ENCODE assay signal across 22 cellular contexts in genomic region chr3:128392812-128393544, GRCh38.
DNase-seq lines count a peak whose midpoint lies in the region; ATAC-seq and TF ChIP-seq lines count a peak whose summit lies in the region.
"Had no signal": no experiment of that assay in that cellular context is flagged by ENCODE, and none has a peak within 500 bp of the region (broad histone marks: within the 10 kb centered on the region; RNA-seq: fewer than 3 reads in every experiment).

No MANE protein-coding gene starts in this region.

- H2AK5ac ChIP-seq in IMR-90 (ENCODE audit: low read depth, low read length), result no peak overlapping the region

- CTCF ChIA-PET in IMR-90 (lab: Yijun Ruan, JAX), result no interaction called here
- CTCF ChIA-PET in GM10248 (lab: Yijun Ruan, JAX), result interaction anchor here (1.0 to 1.1 kb wide), 2 partner anchors 23 to 297 kb away, joined by 3 read pairs; no protein-coding TSS in a partner anchor

- intact Hi-C loops in IMR-90 (cut with micrococcal nuclease), result no loop called here
- intact Hi-C loops in psoas muscle (cut with DNase I), result no loop called here

- H3K4me3 ChIP-seq in IMR-90 (ENCODE audit: insufficient read depth, low read depth, low read length) (no peak overlapping the region), psoas muscle (no peak overlapping the region)
- H3K4me3 ChIP-seq: HAP-1, SJCRH30 had no signal

- H3K4me1 ChIP-seq in IMR-90 (ENCODE audit: control insufficient read depth, insufficient read depth, low read length) (peaks cover 5% of the 10 kb centered on the region; the same call in 1 of the 2 replicates), psoas muscle (peaks cover 12% of the 10 kb centered on the region)
- H3K4me1 ChIP-seq: HAP-1 had no signal

- no peak overlapping the region for H4K5ac ChIP-seq in IMR-90 (ENCODE audit: low read depth, low read length)

- no peak overlapping the region for H2BK20ac ChIP-seq in IMR-90 (ENCODE audit: low read depth, low read length)

- no peak for TF ChIP-seq CTCF in IMR-90 (conservative IDR thresholded peaks at IDR 0.05; ENCODE audit: low read depth, low read length)
- no peak for TF ChIP-seq CTCF in psoas muscle (IDR thresholded peaks at IDR 0.05)
- no peak for TF ChIP-seq CTCF in GM10248 (IDR thresholded peaks at IDR 0.05; ENCODE audit: control extremely low read depth, extremely low read depth, low read depth, missing control alignments)

- no peak overlapping the region for H3K56ac ChIP-seq in IMR-90 (ENCODE audit: extremely low read depth, insufficient read depth, low read length)

- no peak overlapping the region for H2BK120ac ChIP-seq in IMR-90 (ENCODE audit: low read depth, low read length)

- TF ChIP-seq RAD21 in IMR-90 (IDR thresholded peaks at IDR 0.05; ENCODE audit: low read length), result no peak

- H3K9ac ChIP-seq in IMR-90 (ENCODE audit: low read depth, low read length), result no peak overlapping the region

- POLR2A ChIA-PET in IMR-90 (lab: Charles Lee; ENCODE audit: unreplicated experiment), result no interaction called here
- POLR2A ChIA-PET in GM10248 (lab: Yijun Ruan, JAX), result no interaction called here

- no peak overlapping the region for H2AFZ ChIP-seq in IMR-90 (replicated peaks; ENCODE audit: low read length, poor library complexity)

- peaks cover 4% of the 10 kb centered on the region; the same call in 1 of the 2 replicates for H4K20me1 ChIP-seq in IMR-90 (ENCODE audit: insufficient read depth, low read length)

- H3K36me3 ChIP-seq in IMR-90 (ENCODE audit: control insufficient read depth, insufficient read depth, low read length), result no peaks in the 10 kb centered on the region
- H3K36me3 ChIP-seq in psoas muscle (ENCODE audit: insufficient read depth in 1 of 2, low read depth in 1 of 2), result no peaks in the 10 kb centered on the region
- H3K36me3 ChIP-seq: HAP-1, SJCRH30 had no signal

- H4K91ac ChIP-seq in IMR-90 (ENCODE audit: insufficient read depth, low read depth, low read length), result no peak overlapping the region

- H3K23ac ChIP-seq in IMR-90 (ENCODE audit: low read depth, low read length), result no peak overlapping the region

- dilution Hi-C loops in IMR-90 (cut with HindIII; ENCODE audit: low sequenced_read_pairs, unreplicated experiment), result no loop called here

- no peak for DNase-seq in IMR-90
- peak; percentile 63 for DNase-seq in NCI-H2171 treated with DMSO at 0.1 percent for 48 hours (lab: John Stamatoyannopoulos, UW)
- DNase-seq in cerebellar cortex (ENCODE audit: low spot score), result peak; percentile 73
- no peak for DNase-seq in psoas muscle
- no peak for DNase-seq in GM10248 (ENCODE audit: extremely low spot score)
- DNase-seq in NCI-H510A (lab: John Stamatoyannopoulos, UW), result no peak
- DNase-seq in kidney tubule cell (ENCODE audit: low spot score), result no peak
- no peak for DNase-seq in MV-4-11 (lab: John Stamatoyannopoulos, UW)
- DNase-seq: CD8-positive, alpha-beta memory T cell; DMS153; DND-41; HFFc6; KBM-7; NCI-H1105 treated with DMSO at 0.1 percent for 48 hours; NCI-H2081; NCI-H345; NCI-H748 treated with DMSO at 0.1 percent for 48 hours; PC-3; SJCRH30 had no signal

- H3K27me3 ChIP-seq in IMR-90 (ENCODE audit: control insufficient read depth, insufficient read depth, low read length) (no peaks in the 10 kb centered on the region), psoas muscle (ENCODE audit: insufficient read depth in 3 of 3, low read length in 2 of 3) (no peaks in the 10 kb centered on the region)
- H3K27me3 ChIP-seq: SJCRH30 had no signal

- no peak overlapping the region for H4K8ac ChIP-seq in IMR-90 (ENCODE audit: low read depth in 2 of 2, low read length in 2 of 2)

- H2BK15ac ChIP-seq in IMR-90 (ENCODE audit: low read depth, low read length), result no peak overlapping the region

- no peak overlapping the region for H2BK5ac ChIP-seq in IMR-90 (ENCODE audit: low read depth, low read length, poor library complexity, severe bottlenecking)

- H3K18ac ChIP-seq in IMR-90 (ENCODE audit: low read depth, low read length), result no peak overlapping the region

- H3K4me2 ChIP-seq in IMR-90 (ENCODE audit: low read depth, low read length), result no peak overlapping the region

- ATAC-seq in IMR-90 (ENCODE audit: low read depth), result no peak
- peak; percentile 59 to 82 (median 77) for ATAC-seq in psoas muscle
- ATAC-seq: PC-3, Right ventricle myocardium inferior had no signal

- H3K14ac ChIP-seq in IMR-90 (replicated peaks; ENCODE audit: low read depth, low read length), result no peak overlapping the region

- WGBS in IMR-90 (ENCODE audit: extremely low coverage in 2 of 2, insufficient read length in 1 of 2), 2 experiments, result 89% methylated on average over 3 of the region's 7 CpGs; no CpG with 5 or more reads in 1 of the 2 experiments
- 58 to 76% (median 62%) methylated on average over 7 of the region's 7 CpGs for WGBS in psoas muscle, 3 donors

- TF ChIP-seq POLR2A in IMR-90 (IDR thresholded peaks at IDR 0.05; ENCODE audit: low read depth, low read length), result no peak

- in situ Hi-C loops in IMR-90 (cut with MboI; ENCODE audit: low sequenced_read_pairs), result no loop called here

- H3K9me3 ChIP-seq in IMR-90 (ENCODE audit: control insufficient read depth, insufficient read depth, low read length) (no peaks in the 10 kb centered on the region), psoas muscle (no peaks in the 10 kb centered on the region)
- H3K9me3 ChIP-seq: HAP-1, SJCRH30 had no signal

- no peak overlapping the region for H3K4ac ChIP-seq in IMR-90 (ENCODE audit: low read depth, low read length)

- BruUV-seq in IMR-90 (replicated peaks; lab: Mats Ljungman, UMichigan), result no TSS peak

- H3K9me1 ChIP-seq in IMR-90 (ENCODE audit: insufficient read depth, low read length), result no peaks in the 10 kb centered on the region

- H3K27ac ChIP-seq in IMR-90 (ENCODE audit: insufficient read depth, low read length) (no peak overlapping the region), psoas muscle (no peak overlapping the region)
- H3K27ac ChIP-seq: C4-2B, SJCRH30 had no signal

- peak overlapping the region; percentile 46 for H2AK9ac ChIP-seq in IMR-90 (replicated peaks; ENCODE audit: low read depth, low read length, poor library complexity)

- no peaks in the 10 kb centered on the region for H3K79me1 ChIP-seq in IMR-90 (ENCODE audit: low read depth in 1 of 2, low read length in 2 of 2)

TF ChIP-seq in IMR-90, 13 proteins besides CTCF, POLR2A, EP300 and RAD21:
- TF ChIP-seq MXI1 (IDR thresholded peaks at IDR 0.05; ENCODE audit: borderline replicate concordance, low read depth, low read length), result no peak
- no peak for TF ChIP-seq SMC3 (IDR thresholded peaks at IDR 0.05; ENCODE audit: low read depth, low read length)
- TF ChIP-seq RCOR1 (IDR thresholded peaks at IDR 0.05; ENCODE audit: insufficient replicate concordance, low read length), result no peak
- no peak for TF ChIP-seq CEBPB (IDR thresholded peaks at IDR 0.05; ENCODE audit: low read depth, low read length)
- no peak for TF ChIP-seq MAZ (IDR thresholded peaks at IDR 0.05; ENCODE audit: borderline replicate concordance, low read depth, low read length)
- TF ChIP-seq FOS (IDR thresholded peaks at IDR 0.05; ENCODE audit: low read depth, low read length), result no peak
- no peak for TF ChIP-seq ELK1 (IDR thresholded peaks at IDR 0.05; ENCODE audit: borderline replicate concordance, low read depth, low read length)
- no peak for TF ChIP-seq CHD1 (IDR thresholded peaks at IDR 0.05; ENCODE audit: low read depth, low read length)
- TF ChIP-seq BHLHE40 (IDR thresholded peaks at IDR 0.05; ENCODE audit: low read depth, low read length), result no peak
- TF ChIP-seq MAFK (IDR thresholded peaks at IDR 0.05; ENCODE audit: low read depth, low read length), result no peak
- no peak for TF ChIP-seq USF2 (IDR thresholded peaks at IDR 0.05; ENCODE audit: low read depth, low read length)
- TF ChIP-seq RFX5 (IDR thresholded peaks at IDR 0.05; ENCODE audit: low read depth, low read length), result no peak
- no peak for TF ChIP-seq NFE2L2 (IDR thresholded peaks at IDR 0.05; ENCODE audit: low read depth, low read length)

Comparison
In these comparisons a context has a peak if more than half of its experiments do, and no peak if none do; other contexts are left out.
1. DNase-seq: peak in NCI-H2171 treated with DMSO at 0.1 percent for 48 hours (single experiment) and cerebellar cortex (single experiment); none in IMR-90 (single experiment), psoas muscle (0 of 2), GM10248 (single experiment), NCI-H510A (single experiment), kidney tubule cell (single experiment) and MV-4-11 (single experiment).